21 cellular contexts compared by ENCODE assay signal in the genomic region with DNA sequence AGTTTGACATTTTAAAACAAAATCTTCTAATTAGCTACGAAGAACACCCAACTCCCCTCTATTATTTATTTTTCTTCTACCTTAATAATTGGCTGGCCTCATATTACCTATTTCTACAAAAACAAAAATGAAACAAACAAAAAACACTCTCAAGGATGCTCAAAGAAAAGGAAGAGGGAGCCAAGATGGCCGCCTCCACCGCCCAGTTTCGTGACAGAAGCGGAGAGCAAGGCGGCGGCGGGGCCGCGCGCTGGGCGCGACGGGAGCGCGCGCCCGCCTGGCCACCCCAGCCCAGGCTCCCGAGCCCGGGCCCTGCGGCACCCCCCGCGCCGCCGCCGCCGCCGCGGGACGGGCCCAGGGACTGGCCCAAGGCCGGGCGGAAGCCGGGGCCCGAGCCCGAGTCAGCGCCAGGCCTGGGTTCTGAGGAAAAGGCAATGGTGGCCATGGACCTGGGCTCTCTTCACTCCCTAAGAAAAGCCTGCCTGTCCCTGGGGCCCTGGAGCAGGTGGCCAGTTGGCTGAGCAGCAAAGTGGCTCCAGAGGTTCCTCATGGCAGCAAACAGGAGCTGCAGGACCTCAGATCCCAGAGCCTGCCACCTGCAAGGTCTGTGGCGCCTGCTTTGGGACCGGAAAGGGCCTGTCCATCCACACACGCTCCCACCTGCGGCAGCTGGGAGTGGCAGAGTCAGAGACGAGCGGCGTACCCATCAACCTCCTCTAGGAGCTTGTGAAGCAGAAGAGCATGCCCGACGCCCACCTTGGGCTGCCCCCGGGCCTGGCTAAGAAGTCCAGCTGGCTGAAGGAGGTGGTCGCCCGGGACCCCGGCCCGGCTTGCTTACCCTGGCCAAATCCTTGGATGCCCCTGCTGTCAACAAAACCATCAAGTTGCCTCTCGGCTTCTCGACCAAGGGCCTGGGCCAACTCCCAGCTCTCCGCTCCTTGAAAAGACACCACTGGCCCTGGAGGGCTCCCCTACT.
DNase-seq lines count a peak whose midpoint lies in the region; ATAC-seq, FAIRE-seq and TF ChIP-seq lines count a peak whose summit lies in the region.
"Had no signal": no experiment of that assay in that cellular context is flagged by ENCODE, and none has a peak within 500 bp of the region (broad histone marks: within the 10 kb centered on the region; RNA-seq: fewer than 3 reads in every experiment).

No MANE protein-coding gene starts in this region.

- FAIRE-seq in kidney (lab: Jason Lieb, UNC) = no peak
- FAIRE-seq: GM12878 had no signal

- no peak for ATAC-seq in sciatic nerve
- no peak for ATAC-seq in HG03139 (IDR thresholded peaks at IDR 0.05; ENCODE audit: unreplicated experiment)
- no peak for ATAC-seq in esophagus mucosa
- ATAC-seq: GM12878, HCT116 had no signal

- H3K9ac ChIP-seq in kidney (ENCODE audit: low read length in 2 of 2) = no peak overlapping the region
- H3K9ac ChIP-seq: SK-N-SH had no signal

- TF ChIP-seq CTCF in kidney (IDR thresholded peaks at IDR 0.05; ENCODE audit: borderline replicate concordance, extremely low read depth, insufficient read depth) = no peak
- no peak for TF ChIP-seq CTCF in GM13976 (IDR thresholded peaks at IDR 0.05; ENCODE audit: borderline replicate concordance, control extremely low read depth, extremely low read depth, insufficient read depth, missing control alignments)

- DNase-seq in D341Med (ENCODE audit: low spot score) (peak; percentile 13), Daoy (ENCODE audit: low read depth) (peak; percentile 23), kidney (peak; percentile 61), sciatic nerve (ENCODE audit: low spot score) (peak; percentile 44), GM13976 (ENCODE audit: low spot score) (no peak)
- DNase-seq: CD4-positive, CD25-positive, alpha-beta regulatory T cell; DMS79 treated with DMSO at 0.1 percent for 48 hours; GOT3; Karpas-422; MV-4-11; NCI-H187; NCI-H446; NCI-H526; PC-9; RPMI8226; SIG-M5; SK-N-SH had no signal

- H3K4me1 ChIP-seq in kidney (ENCODE audit: control insufficient read depth in 1 of 2, insufficient read depth in 1 of 2, low read depth in 1 of 2, low read length in 2 of 2) = no peaks in the 10 kb centered on the region

- H3K9me3 ChIP-seq in kidney (ENCODE audit: control insufficient read depth in 1 of 2, low read length in 2 of 2) = no peaks in the 10 kb centered on the region
- H3K9me3 ChIP-seq: SK-N-SH had no signal

- no peak overlapping the region for H3K4me3 ChIP-seq in kidney (ENCODE audit: low read length in 2 of 2)
- H3K4me3 ChIP-seq: GM12878, PC-9 had no signal

- intact Hi-C loops in kidney (cut with DNase I) = no loop called here
- intact Hi-C loops in sciatic nerve (cut with DNase I) = no loop called here

- in situ Hi-C loops in GM13976 (cut with MboI; ENCODE audit: low sequenced_read_pairs, unreplicated experiment) = no loop called here

- no peak overlapping the region for H3K27ac ChIP-seq in kidney (ENCODE audit: low read depth in 2 of 2, low read length in 2 of 2)
- H3K27ac ChIP-seq: PC-9 had no signal

- H3K36me3 ChIP-seq in kidney (ENCODE audit: control insufficient read depth in 1 of 2, insufficient read depth in 2 of 2, low read length in 2 of 2) = no peaks in the 10 kb centered on the region
